ENCODE assay signal across 28 cellular contexts in the genomic region with DNA sequence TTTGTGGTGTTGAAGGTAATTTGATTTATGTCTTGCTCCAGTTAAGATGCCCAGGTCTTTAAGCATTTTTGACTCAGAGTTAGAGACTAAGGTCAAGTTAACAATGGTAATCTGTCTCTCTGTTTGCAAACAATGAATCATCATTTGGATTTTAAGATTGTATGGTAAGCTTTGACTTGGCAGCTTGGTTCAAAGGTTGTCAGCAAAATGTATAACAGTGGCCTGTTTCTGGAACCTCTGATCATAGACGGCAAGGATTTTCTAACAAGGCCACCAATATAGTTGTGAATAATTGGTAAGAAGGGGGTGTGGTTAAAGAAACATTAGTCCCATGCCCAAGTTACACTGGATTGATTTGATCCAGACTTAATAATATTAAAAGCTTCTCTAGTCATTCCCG.
DNase-seq lines count a peak whose midpoint lies in the region; TF ChIP-seq lines count a peak whose summit lies in the region.
"Had no signal": no experiment of that assay in that cellular context is flagged by ENCODE, and none has a peak within 500 bp of the region (broad histone marks: within the 10 kb centered on the region; RNA-seq: fewer than 3 reads in every experiment).

No MANE protein-coding gene starts in this region.

- H3F3A ChIP-seq in PC-9 (ENCODE audit: insufficient read depth, low read depth): peaks cover 8% of the 10 kb centered on the region; the same call in 1 of the 2 replicates

- POLR2A ChIA-PET in PC-9 (lab: Charles Lee; ENCODE audit: unreplicated experiment): no interaction called here

- H4K20me1 ChIP-seq in PC-9 (ENCODE audit: insufficient read depth): no peaks in the 10 kb centered on the region

- H3K27me3 ChIP-seq in PC-9 (ENCODE audit: insufficient read depth, low read depth): no peaks in the 10 kb centered on the region
- H3K27me3 ChIP-seq in HAP-1 (ENCODE audit: low read depth): no peaks in the 10 kb centered on the region
- H3K27me3 ChIP-seq: ascending aorta, esophagus squamous epithelium had no signal

- H3K9me2 ChIP-seq in PC-9 (ENCODE audit: insufficient read depth): no peaks in the 10 kb centered on the region

- H3K79me2 ChIP-seq in PC-9 (ENCODE audit: low read depth): no peaks in the 10 kb centered on the region

- no TSS peak for BruUV-seq in PC-9 (replicated peaks; lab: Mats Ljungman, UMichigan)

- 0 out of 2 replicates have a peak overlapping the region, but pooled peaks have one; percentile 2 for H3K4me2 ChIP-seq in PC-9

- H3K4me1 ChIP-seq in PC-9 (replicated peaks; ENCODE audit: insufficient read depth) (peaks cover 15% of the 10 kb centered on the region; the same call in 1 of the 2 replicates), HAP-1 (no peaks in the 10 kb centered on the region; the same call in 1 of the 2 replicates)
- H3K4me1 ChIP-seq: ascending aorta, BE2C, SJSA1 had no signal

- intact Hi-C loops in PC-9 (cut with micrococcal nuclease; ENCODE audit: unreplicated experiment): no loop called here

- TF ChIP-seq CTCF in PC-9 (conservative IDR thresholded peaks at IDR 0.05): no peak
- TF ChIP-seq CTCF in fibroblast of pulmonary artery (IDR thresholded peaks at IDR 0.05; ENCODE audit: low read length, missing control alignments): no peak

- H3K4me3 ChIP-seq in PC-9 (no peak overlapping the region), fibroblast of pulmonary artery (replicated peaks; ENCODE audit: low read depth, low read length) (no peak overlapping the region), HAP-1 (no peak overlapping the region)
- H3K4me3 ChIP-seq: ascending aorta, esophagus squamous epithelium, SJSA1 had no signal

- peak; percentile 45 for DNase-seq in DMS53 (lab: John Stamatoyannopoulos, UW)
- DNase-seq in DMS53 treated with DMSO at 0.1 percent for 48 hours (lab: John Stamatoyannopoulos, UW; ENCODE audit: unreplicated experiment): no peak
- DNase-seq in PC-9: peak in 1 of 2 experiments; percentile 80
- peak; percentile 21 for DNase-seq in fibroblast of pulmonary artery (ENCODE audit: low read depth)
- DNase-seq in renal cortical epithelial cell (ENCODE audit: low read depth): peak; percentile 81
- no peak for DNase-seq in UCSD-AML1 (lab: John Stamatoyannopoulos, UW; ENCODE audit: unreplicated experiment)
- no peak for DNase-seq in Ammon's horn (ENCODE audit: low spot score)
- no peak for DNase-seq in HAP-1 (ENCODE audit: low spot score in 2 of 2)
- DNase-seq: 8988T; activated CD4-positive, alpha-beta T cell treated with anti-CD3 and anti-CD28 coated beads, Interleukin-2, amount 10 ng/mL, durations not matched to agents 24 days and 14 days; BE2C; COR-L47; esophagus squamous epithelium; H7; KG1; left cardiac atrium; mesenchymal stem cell; MV-4-11; naive B cell; NCI-H1694 treated with DMSO at 0.1 percent for 48 hours; NCI-H226; NCI-H82; right cardiac atrium; stimulated activated naive CD8-positive, alpha-beta T cell treated with anti-CD3 and anti-CD28 coated beads, Interleukin-15, amount 100 ng/mL, for 72 hours; T-helper 17 cell; trophoblast cell had no signal

- CTCF ChIA-PET in PC-9 (lab: Charles Lee): no interaction called here

- H3K36me3 ChIP-seq in PC-9 (ENCODE audit: low read depth) (no peaks in the 10 kb centered on the region), HAP-1 (replicated peaks) (no peaks in the 10 kb centered on the region)
- H3K36me3 ChIP-seq: ascending aorta, BE2C, esophagus squamous epithelium, SJSA1 had no signal

- H3K9me3 ChIP-seq in PC-9 (ENCODE audit: insufficient read depth, low read depth): no peaks in the 10 kb centered on the region
- H3K9me3 ChIP-seq in HAP-1: no peaks in the 10 kb centered on the region
- H3K9me3 ChIP-seq: ascending aorta, BE2C, esophagus squamous epithelium, SJSA1 had no signal

- in situ Hi-C loops in HAP-1 (cut with MboI; ENCODE audit: low sequenced_read_pairs): loop anchor here (10.0 to 25.0 kb wide), 2 partner anchors 359 to 804 kb away; no protein-coding TSS in a partner anchor

- no peak overlapping the region for H2AFZ ChIP-seq in PC-9

- H3K27ac ChIP-seq in PC-9: no peak overlapping the region
- H3K27ac ChIP-seq: ascending aorta, esophagus squamous epithelium, SJSA1 had no signal

Comparison
In these comparisons a context has a peak if more than half of its experiments do, and no peak if none do; other contexts are left out.
1. DNase-seq: peak in DMS53 (single experiment), fibroblast of pulmonary artery (single experiment) and renal cortical epithelial cell (single experiment); none in DMS53 treated with DMSO at 0.1 percent for 48 hours (single experiment), UCSD-AML1 (single experiment), Ammon's horn (single experiment) and HAP-1 (0 of 2).